8 cellular contexts compared by ENCODE assay signal in the genomic region with DNA sequence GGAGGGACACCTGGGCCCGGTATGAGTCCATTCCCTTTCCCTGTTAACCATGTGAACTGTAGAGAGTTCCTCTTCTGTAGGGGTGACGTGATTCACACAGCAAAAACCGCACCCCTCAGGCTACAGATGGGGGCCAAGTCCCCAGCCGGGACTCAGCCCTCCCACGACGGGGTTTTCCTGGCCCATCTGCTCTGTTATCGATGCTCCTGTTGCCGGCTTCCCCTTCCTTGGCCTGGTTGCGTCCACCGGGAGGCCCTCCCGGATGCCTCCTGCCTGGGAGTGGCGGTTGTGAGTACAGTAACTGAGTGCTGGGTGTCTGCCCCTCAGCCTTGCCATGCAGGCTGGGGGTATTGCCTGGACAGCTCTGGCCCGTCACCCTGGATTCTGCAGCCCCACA. TPM values are rescaled to one million over a fixed set of nuclear protein-coding genes. Genes with fewer than 3 reads are reported as not detected.
DNase-seq lines count a peak whose midpoint lies in the region; ATAC-seq and TF ChIP-seq lines count a peak whose summit lies in the region.

No MANE protein-coding gene starts in this region.

- H3K18ac ChIP-seq in mesendoderm (ENCODE audit: low read length), result no peak overlapping the region

- H4K5ac ChIP-seq in mesendoderm (ENCODE audit: low read length), result no peak overlapping the region

- no CpG with 5 or more reads among the region's 13 CpGs for WGBS in mesendoderm (ENCODE audit: extremely low coverage, insufficient coverage, low lambda C conversion rate)

- H3K36me3 ChIP-seq in brain microvascular endothelial cell (replicated peaks) (no peaks in the 10 kb centered on the region), mesendoderm (ENCODE audit: control insufficient read depth, insufficient read depth, low read length) (no peaks in the 10 kb centered on the region)

- no peak overlapping the region for H2BK120ac ChIP-seq in mesendoderm (ENCODE audit: low read depth, low read length)

- H3K4ac ChIP-seq in mesendoderm (ENCODE audit: low read depth, low read length), result no peak overlapping the region

- ATAC-seq in HG02884 (IDR thresholded peaks at IDR 0.05; ENCODE audit: unreplicated experiment), result peak; percentile 41

- H3K56ac ChIP-seq in mesendoderm (ENCODE audit: low read length), result peak overlapping the region; percentile 98

- H2AK5ac ChIP-seq in mesendoderm (ENCODE audit: low read length), result no peak overlapping the region

- H3K4me2 ChIP-seq in mesendoderm (ENCODE audit: low read length), result peak overlapping the region; percentile 91

- H3K27ac ChIP-seq in brain microvascular endothelial cell (no peak overlapping the region), mesendoderm (ENCODE audit: low read depth, low read length) (no peak overlapping the region)

- H3K4me3 ChIP-seq in brain microvascular endothelial cell (ENCODE audit: low read depth, low read length) (peak overlapping the region; percentile 52), mesendoderm (ENCODE audit: low read length) (peak overlapping the region; percentile 37)

- H3K9ac ChIP-seq in mesendoderm (ENCODE audit: low read length), result peak overlapping the region; percentile 76

- H2BK15ac ChIP-seq in mesendoderm (replicated peaks; ENCODE audit: low read depth), result no peak overlapping the region

- H4K8ac ChIP-seq in mesendoderm (ENCODE audit: low read depth, low read length), result no peak overlapping the region

- H3K27me3 ChIP-seq in brain microvascular endothelial cell (replicated peaks), result no peaks in the 10 kb centered on the region
- H3K27me3 ChIP-seq in mesendoderm (ENCODE audit: insufficient read depth, low read length, poor library complexity), result no peaks in the 10 kb centered on the region

- no peak overlapping the region for H3K23ac ChIP-seq in mesendoderm (ENCODE audit: low read length)

- H3K79me1 ChIP-seq in mesendoderm (ENCODE audit: low read length), result peaks cover 15% of the 10 kb centered on the region

- no peaks in the 10 kb centered on the region for H3K4me1 ChIP-seq in mesendoderm (ENCODE audit: control insufficient read depth, low read depth, low read length)

- TF ChIP-seq CTCF in brain microvascular endothelial cell (IDR thresholded peaks at IDR 0.05; ENCODE audit: low read depth, low read length, missing control alignments), result no peak

- H3K79me2 ChIP-seq in mesendoderm (ENCODE audit: control insufficient read depth, insufficient read depth, low read length), result peaks cover 28% of the 10 kb centered on the region

- in situ Hi-C loops in brain microvascular endothelial cell (cut with HindIII; ENCODE audit: low pct_ligation_motif_present, low sequenced_read_pairs), result no loop called here

- peak; percentile 81 for DNase-seq in DMS 273 (lab: John Stamatoyannopoulos, UW; ENCODE audit: unreplicated experiment)
- DNase-seq in DMS 273 treated with DMSO at 0.1 percent for 48 hours (lab: John Stamatoyannopoulos, UW), result no peak
- peak; percentile 58 for DNase-seq in RPMI8226
- no peak for DNase-seq in brain microvascular endothelial cell
- peak; percentile 53 for DNase-seq in mesendoderm
- DNase-seq in stimulated activated CD8-positive, alpha-beta memory T cell treated with anti-CD3 and anti-CD28 coated beads, Interleukin-7, amount 100 ng/mL, for 4 hours (ENCODE audit: low read depth in 2 of 2), result peak; percentile 60 to 69
- DNase-seq in kidney glomerular epithelial cell (lab: John Stamatoyannopoulos, UW), result no peak

- no peak overlapping the region for H2BK5ac ChIP-seq in mesendoderm (ENCODE audit: low read length)

RNA-seq across cellular contexts. Expression of gene PLXNA1, which starts 0.8 kb away (rescaled TPM):
- polyA plus RNA-seq in mesendoderm (2013, experiment 1 of 2), result 23.2 TPM
- 22.8 TPM for polyA plus RNA-seq in mesendoderm (2013, experiment 2 of 2)

Comparison
In these comparisons a context has a peak if more than half of its experiments do, and no peak if none do; other contexts are left out.
1. DNase-seq: peak in DMS 273 (single experiment), RPMI8226 (single experiment), mesendoderm (single experiment) and stimulated activated CD8-positive, alpha-beta memory T cell treated with anti-CD3 and anti-CD28 coated beads, Interleukin-7, amount 100 ng/mL, for 4 hours (2 of 2); none in DMS 273 treated with DMSO at 0.1 percent for 48 hours (single experiment), brain microvascular endothelial cell (single experiment) and kidney glomerular epithelial cell (single experiment).